ENCODE assay signal across 9 cellular contexts in genomic region chr19:1016647-1017114, GRCh38. TPM values are rescaled to one million over a fixed set of nuclear protein-coding genes. Genes with fewer than 3 reads are reported as not detected.
DNase-seq lines count a peak whose midpoint lies in the region; ATAC-seq and TF ChIP-seq lines count a peak whose summit lies in the region.
"Had no signal": no experiment of that assay in that cellular context is flagged by ENCODE, and none has a peak within 500 bp of the region (broad histone marks: within the 10 kb centered on the region; RNA-seq: fewer than 3 reads in every experiment).

No MANE protein-coding gene starts in this region.

- intact Hi-C loops in mucosa of descending colon (cut with DNase I, micrococcal nuclease) = no loop called here

- no peaks in the 10 kb centered on the region for H3K9me3 ChIP-seq in HUES48 (ENCODE audit: control insufficient read depth, insufficient read depth, low read length)
- H3K9me3 ChIP-seq in mucosa of descending colon = no peaks in the 10 kb centered on the region

- TF ChIP-seq CTCF in AG04449 (IDR thresholded peaks at IDR 0.05; ENCODE audit: insufficient read depth, low read length, missing control alignments) (no peak), choroid plexus epithelial cell (conservative IDR thresholded peaks at IDR 0.05; ENCODE audit: low read depth, low read length) (no peak), mucosa of descending colon (IDR thresholded peaks at IDR 0.05) (no peak)

- POLR2A ChIA-PET in AG04449 (lab: Yijun Ruan, JAX) = interaction anchor here (1.3 kb wide), 1 partner anchor 228 kb away, joined by 3 read pairs; no protein-coding TSS in a partner anchor

- no peak overlapping the region for H3K9ac ChIP-seq in HUES48 (ENCODE audit: low read depth, low read length)

- H3K4me1 ChIP-seq in HUES48 (ENCODE audit: control insufficient read depth, insufficient read depth, low read length) = peaks cover 20% of the 10 kb centered on the region
- peaks cover 42% of the 10 kb centered on the region for H3K4me1 ChIP-seq in mucosa of descending colon (ENCODE audit: low read depth)

- no peak for DNase-seq in AG04449 (ENCODE audit: low read depth, low spot score)
- DNase-seq in choroid plexus epithelial cell (ENCODE audit: low read depth) = peak; percentile 69
- DNase-seq in mucosa of descending colon = peak in 2 of 3 donors; percentile 59 to 62
- no peak for DNase-seq in effector CD4-positive, alpha-beta T cell
- no peak for DNase-seq in NCI-H82 (lab: John Stamatoyannopoulos, UW)
- no peak for DNase-seq in DMS114 treated with DMSO at 0.1 percent for 48 hours (lab: John Stamatoyannopoulos, UW; ENCODE audit: unreplicated experiment)
- DNase-seq in NCI-H2171 treated with DMSO at 0.1 percent for 48 hours (lab: John Stamatoyannopoulos, UW) = no peak

- CTCF ChIA-PET in AG04449 (lab: Yijun Ruan, JAX) = interaction anchor here (0.8 to 1.4 kb wide), 3 partner anchors 20 to 228 kb away, joined by 3 to 4 read pairs (median 3); no protein-coding TSS in a partner anchor

- peak overlapping the region; percentile 68 for H3K27ac ChIP-seq in HUES48 (ENCODE audit: low read depth, low read length)

- peak; percentile 21 for ATAC-seq in mucosa of descending colon

- H3K4me3 ChIP-seq in AG04449 (ENCODE audit: low read depth, low read length) (peak overlapping the region; percentile 23), HUES48 (ENCODE audit: low read depth, low read length) (no peak overlapping the region), choroid plexus epithelial cell (ENCODE audit: low read depth, low read length) (no peak overlapping the region), mucosa of descending colon (no peak overlapping the region)

- peaks cover 31% of the 10 kb centered on the region for H3K36me3 ChIP-seq in HUES48 (ENCODE audit: control insufficient read depth, insufficient read depth, low read length)
- H3K36me3 ChIP-seq in mucosa of descending colon (ENCODE audit: low read depth) = no peaks in the 10 kb centered on the region

- no peaks in the 10 kb centered on the region for H3K27me3 ChIP-seq in HUES48 (ENCODE audit: control insufficient read depth, insufficient read depth, low read length)

RNA-seq across cellular contexts. Expression of gene TMEM259, which starts 4.2 kb away (rescaled TPM):
- total RNA-seq in mucosa of descending colon = 100 to 1,000 TPM; 185 to 199 (median 190) TPM

RNA-seq across cellular contexts. Expression of gene RNU6-2, which starts 4.6 kb away (rescaled TPM):
- total RNA-seq in mucosa of descending colon = not detected
- total RNA-seq: HT1080 had no signal

RNA-seq across cellular contexts. Expression of gene CNN2, which starts 9.7 kb away (rescaled TPM):
- 10 to 100 TPM; 65.0 to 88.8 (median 84.7) TPM for total RNA-seq in mucosa of descending colon

RNA-seq across cellular contexts. Expression of gene GRIN3B, which starts 16.5 kb away (rescaled TPM):
- not detected for total RNA-seq in mucosa of descending colon
- total RNA-seq: HT1080 had no signal

RNA-seq across cellular contexts. Expression of gene ABCA7, which starts 23.2 kb away (rescaled TPM):
- 10 to 100 TPM; 23.5 to 25.6 (median 25.6) TPM for total RNA-seq in mucosa of descending colon

Comparison
In these comparisons a context has a peak if more than half of its experiments do, and no peak if none do; other contexts are left out.
1. DNase-seq: peak in choroid plexus epithelial cell (single experiment) and mucosa of descending colon (2 of 3); none in AG04449 (single experiment), effector CD4-positive, alpha-beta T cell (single experiment), NCI-H82 (single experiment), DMS114 treated with DMSO at 0.1 percent for 48 hours (single experiment) and NCI-H2171 treated with DMSO at 0.1 percent for 48 hours (single experiment).